In the genomic region with DNA sequence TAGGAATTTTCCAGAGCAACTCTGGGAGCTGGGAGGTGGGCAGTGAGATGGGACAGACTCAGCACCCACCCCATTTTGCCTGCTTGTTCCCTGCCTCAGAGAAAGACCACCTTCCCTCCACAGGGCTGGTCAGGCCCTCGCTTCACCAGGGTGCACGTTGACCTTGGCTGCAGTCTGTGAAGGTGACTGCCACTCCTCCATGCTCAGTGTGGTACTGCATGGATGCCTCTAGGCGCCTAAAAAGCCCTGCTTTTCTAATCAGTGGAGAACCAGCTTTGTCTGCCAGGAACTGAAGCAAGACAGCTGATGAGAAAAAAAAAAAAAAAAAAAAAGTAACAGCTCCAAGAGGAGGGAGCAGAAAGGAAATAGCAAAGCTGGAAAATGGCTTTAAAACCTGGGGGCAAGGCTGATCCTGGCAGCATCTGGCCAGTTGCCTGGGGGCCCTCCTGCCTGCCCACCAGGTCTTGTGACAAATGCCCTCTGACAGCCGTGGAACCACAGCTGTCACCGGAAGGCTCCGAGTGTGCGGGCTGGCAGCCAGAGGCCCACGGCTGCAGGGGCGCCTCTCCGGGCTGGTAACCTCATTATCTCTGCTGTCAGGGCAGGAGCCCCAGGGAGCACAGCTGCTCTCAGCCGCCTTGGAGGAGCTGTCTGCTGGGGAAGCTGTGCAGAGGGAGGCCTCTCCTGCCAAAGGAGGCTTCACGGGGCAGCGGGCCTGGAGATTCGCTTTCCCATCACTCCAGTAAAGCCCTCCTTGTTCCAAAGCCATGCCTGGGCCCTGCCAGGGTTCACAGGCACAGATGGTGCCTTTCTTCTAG, we compare ENCODE assay signal across 8 cellular contexts. TPM values are rescaled to one million over a fixed set of nuclear protein-coding genes. Genes with fewer than 3 reads are reported as not detected.
DNase-seq lines count a peak whose midpoint lies in the region; ATAC-seq, FAIRE-seq and TF ChIP-seq lines count a peak whose summit lies in the region.

No MANE protein-coding gene starts in this region.

- H3K27ac ChIP-seq in KOPT-K1 (ENCODE audit: low read depth, low read length, poor library complexity, severe bottlenecking) (peak overlapping the region; percentile 82), kidney (ENCODE audit: low read depth in 2 of 2, low read length in 2 of 2) (peak overlapping the region; percentile 78 to 85), stomach (peak overlapping the region in 4 of 5 donors; percentile 45 to 80 (median 57))

- H3K4me1 Mint-ChIP-seq in endothelial cell (ENCODE audit: unreplicated experiment), result peaks cover 25% of the 10 kb centered on the region
- H3K4me1 Mint-ChIP-seq in activated T-helper 17 cell treated with anti-CD3 and anti-CD28 coated beads, Interleukin-2, amount 50 U/mL, for 72 hours, result no peaks in the 10 kb centered on the region

- FAIRE-seq in kidney (lab: Jason Lieb, UNC), result no peak

- TF ChIP-seq POLR2A in stomach (IDR thresholded peaks at IDR 0.05), result no peak

- H3K9ac ChIP-seq in kidney (ENCODE audit: low read length in 2 of 2), result peak overlapping the region in 1 of 2 donors; percentile 31

- H3K36me3 ChIP-seq in KOPT-K1 (ENCODE audit: insufficient read depth, low read length) (no peaks in the 10 kb centered on the region), kidney (ENCODE audit: control insufficient read depth in 1 of 2, insufficient read depth in 2 of 2, low read length in 2 of 2) (peaks cover 0 to 2% of the 10 kb centered on the region in 2 donors), stomach (peaks cover 0 to 12% (median 6%) of the 10 kb centered on the region in 4 donors)

- H3K9me3 ChIP-seq in KOPT-K1 (ENCODE audit: insufficient read depth, low read length, poor library complexity, severe bottlenecking) (no peaks in the 10 kb centered on the region), kidney (ENCODE audit: control insufficient read depth in 1 of 2, low read length in 2 of 2) (no peaks in the 10 kb centered on the region), stomach (no peaks in the 10 kb centered on the region)

- H3K4me1 ChIP-seq in kidney (ENCODE audit: control insufficient read depth in 1 of 2, insufficient read depth in 1 of 2, low read depth in 1 of 2, low read length in 2 of 2) (peaks cover 39 to 47% of the 10 kb centered on the region in 2 donors), stomach (peaks cover 13 to 52% (median 26%) of the 10 kb centered on the region in 4 donors)

- peak; percentile 52 for DNase-seq in GF-D8 (lab: John Stamatoyannopoulos, UW)
- peak in 56 of 58 donors; percentile 35 to 86 (median 69) for DNase-seq in anterior cingulate cortex (lab: John Stamatoyannopoulos, UW)
- peak; percentile 82 for DNase-seq in kidney
- DNase-seq in stomach, result no peak
- DNase-seq in ACHN, result no peak
- DNase-seq in endothelial cell (ENCODE audit: low spot score), result no peak

- H3K27ac Mint-ChIP-seq in endothelial cell (ENCODE audit: unreplicated experiment), result no peak overlapping the region
- H3K27ac Mint-ChIP-seq in activated T-helper 17 cell treated with anti-CD3 and anti-CD28 coated beads, Interleukin-2, amount 50 U/mL, for 72 hours, result no peak overlapping the region

- no peak for TF ChIP-seq EP300 in stomach (IDR thresholded peaks at IDR 0.05)

- no peak for ATAC-seq in activated T-helper 17 cell treated with anti-CD3 and anti-CD28 coated beads, Interleukin-2, amount 50 U/mL, for 72 hours (replicated peaks)

- TF ChIP-seq CTCF in kidney (IDR thresholded peaks at IDR 0.05; ENCODE audit: borderline replicate concordance, extremely low read depth, insufficient read depth) (no peak), stomach (IDR thresholded peaks at IDR 0.05) (no peak), endothelial cell (IDR thresholded peaks at IDR 0.05; ENCODE audit: unreplicated experiment) (no peak)

- in situ Hi-C loops in ACHN (cut with HindIII; ENCODE audit: low pct_ligation_motif_present, low pct_unique_long_range_greater_than_20kb, low sequenced_read_pairs), result no loop called here

- no peaks in the 10 kb centered on the region for H3K9me3 Mint-ChIP-seq in endothelial cell (ENCODE audit: unreplicated experiment)
- H3K9me3 Mint-ChIP-seq in activated T-helper 17 cell treated with anti-CD3 and anti-CD28 coated beads, Interleukin-2, amount 50 U/mL, for 72 hours, result no peaks in the 10 kb centered on the region

- H3K27me3 ChIP-seq in stomach, result no peaks in the 10 kb centered on the region

- no peaks in the 10 kb centered on the region for H3K36me3 Mint-ChIP-seq in endothelial cell (ENCODE audit: low read depth, unreplicated experiment)
- H3K36me3 Mint-ChIP-seq in activated T-helper 17 cell treated with anti-CD3 and anti-CD28 coated beads, Interleukin-2, amount 50 U/mL, for 72 hours (ENCODE audit: low read depth), result no peaks in the 10 kb centered on the region

- WGBS in stomach, 5 donors, result 26 to 53% (median 50%) methylated on average over 13 to 14 of the region's 14 CpGs

- H3K4me3 ChIP-seq in kidney (ENCODE audit: low read length in 2 of 2), result peak overlapping the region in 1 of 2 donors; percentile 14
- peak overlapping the region in 1 of 4 donors; percentile 10 for H3K4me3 ChIP-seq in stomach

- intact Hi-C loops in kidney (cut with DNase I), result no loop called here
- intact Hi-C loops in stomach (cut with DNase I; ENCODE audit: low total_unique reads), result no loop called here

- H3K4me3 Mint-ChIP-seq in endothelial cell (ENCODE audit: unreplicated experiment), result no peak overlapping the region
- H3K4me3 Mint-ChIP-seq in activated T-helper 17 cell treated with anti-CD3 and anti-CD28 coated beads, Interleukin-2, amount 50 U/mL, for 72 hours, result no peak overlapping the region

- H3K27me3 Mint-ChIP-seq in endothelial cell (ENCODE audit: unreplicated experiment), result peaks cover 17% of the 10 kb centered on the region
- peaks cover 10% of the 10 kb centered on the region for H3K27me3 Mint-ChIP-seq in activated T-helper 17 cell treated with anti-CD3 and anti-CD28 coated beads, Interleukin-2, amount 50 U/mL, for 72 hours

RNA-seq across cellular contexts. Expression of a gene that starts 13.7 kb away (rescaled TPM):
- total RNA-seq in kidney (12.3 TPM), stomach (1 to 10 TPM in 3 of 5 donors, under 1 TPM in 1, not detected in 1; under 0.01 to 6.1 (median 1.7) TPM), endothelial cell (ENCODE audit: unreplicated experiment) (2.6 TPM)
- polyA plus RNA-seq in kidney (ENCODE audit: insufficient read depth, low read depth, low replicate concordance) (5.4 TPM), stomach (1 to 10 TPM; 1.1 to 2.2 (median 1.8) TPM)
- under 1 TPM; 0.04 to 0.19 TPM for total RNA-seq in activated T-helper 17 cell treated with anti-CD3 and anti-CD28 coated beads, Interleukin-2, amount 50 U/mL, for 72 hours

Comparison
In these comparisons a context has a peak if more than half of its experiments do, and no peak if none do; other contexts are left out.
1. DNase-seq: peak in GF-D8 (single experiment), anterior cingulate cortex (56 of 58) and kidney (single experiment); none in stomach (single experiment), ACHN (single experiment) and endothelial cell (single experiment).
2. Peak in every context shown above with its lines, with median percentiles within 50 percentile points of each other: H3K27ac ChIP-seq.